Comparison of ENCODE assay signal across 16 cellular contexts in genomic region chr7:121480566-121481335, GRCh38.
A peak's percentile ranks its signal among the peaks of the same experiment; 100 is the strongest.
DNase-seq lines count a peak whose midpoint lies in the region; ATAC-seq and TF ChIP-seq lines count a peak whose summit lies in the region.
"Had no signal": no experiment of that assay in that cellular context is flagged by ENCODE, and none has a peak within 500 bp of the region (broad histone marks: within the 10 kb centered on the region; RNA-seq: fewer than 3 reads in every experiment).

No MANE protein-coding gene starts in this region.

- H3K9me3 ChIP-seq in Peyer's patch, result no peaks in the 10 kb centered on the region
- no peaks in the 10 kb centered on the region for H3K9me3 ChIP-seq in WERI-Rb-1 (ENCODE audit: severe bottlenecking)
- H3K9me3 ChIP-seq: pancreas, spleen had no signal

- DNase-seq in EH (ENCODE audit: low read depth), result peak; percentile 36
- DNase-seq in NCI-H226, result peak; percentile 10
- DNase-seq in astrocyte of the hippocampus (ENCODE audit: low read depth, low spot score), result peak; percentile 51
- DNase-seq in memory B cell (ENCODE audit: low spot score in 2 of 2), result no peak
- DNase-seq in Peyer's patch, result no peak
- DNase-seq in WERI-Rb-1, result no peak
- DNase-seq: activated CD4-positive, alpha-beta T cell treated with anti-CD3 and anti-CD28 coated beads, Interleukin-2, amount 50 U/mL, for 48 hours; aorta; NCI-H1417 treated with DMSO at 0.1 percent for 48 hours; pancreas; spleen had no signal

- no peaks in the 10 kb centered on the region for H3K27me3 ChIP-seq in Peyer's patch
- H3K27me3 ChIP-seq in WERI-Rb-1 (ENCODE audit: insufficient read depth, low read depth, severe bottlenecking), result no peaks in the 10 kb centered on the region
- H3K27me3 ChIP-seq: pancreas, spleen had no signal

- TF ChIP-seq POLR2A in Peyer's patch (IDR thresholded peaks at IDR 0.05), result no peak

- no peak overlapping the region for H3K27ac Mint-ChIP-seq in memory B cell
- H3K27ac Mint-ChIP-seq: activated T-helper 17 cell treated with anti-CD3 and anti-CD28 coated beads, Interleukin-2, amount 50 U/mL, for 72 hours had no signal

- no peaks in the 10 kb centered on the region for H3K36me3 Mint-ChIP-seq in memory B cell

- H3K4me1 Mint-ChIP-seq in memory B cell, result peaks cover 5% of the 10 kb centered on the region
- H3K4me1 Mint-ChIP-seq: activated T-helper 17 cell treated with anti-CD3 and anti-CD28 coated beads, Interleukin-2, amount 50 U/mL, for 72 hours had no signal

- no peaks in the 10 kb centered on the region for H3K4me1 ChIP-seq in Peyer's patch
- H3K4me1 ChIP-seq: pancreas had no signal

- peak overlapping the region; percentile 15 for H3K4me3 Mint-ChIP-seq in memory B cell
- H3K4me3 Mint-ChIP-seq: activated T-helper 17 cell treated with anti-CD3 and anti-CD28 coated beads, Interleukin-2, amount 50 U/mL, for 72 hours had no signal

- ATAC-seq in memory B cell (ENCODE audit: low read depth), result peak; percentile 72
- no peak for ATAC-seq in HG03025 (IDR thresholded peaks at IDR 0.05; ENCODE audit: low FRiP score, unreplicated experiment)
- no peak for ATAC-seq in HG03097 (IDR thresholded peaks at IDR 0.05; ENCODE audit: low FRiP score, unreplicated experiment)
- ATAC-seq: activated T-helper 17 cell treated with anti-CD3 and anti-CD28 coated beads, Interleukin-2, amount 50 U/mL, for 72 hours; K562; pancreas had no signal

- H3K4me3 ChIP-seq in Peyer's patch, result no peak overlapping the region
- no peak overlapping the region for H3K4me3 ChIP-seq in WERI-Rb-1 (ENCODE audit: low read depth, low read length)
- H3K4me3 ChIP-seq: K562, pancreas, spleen had no signal

- H3K36me3 ChIP-seq in Peyer's patch (no peaks in the 10 kb centered on the region), WERI-Rb-1 (no peaks in the 10 kb centered on the region)
- H3K36me3 ChIP-seq: pancreas, spleen had no signal

- no peak overlapping the region for H3K27ac ChIP-seq in Peyer's patch
- no peak overlapping the region for H3K27ac ChIP-seq in WERI-Rb-1
- H3K27ac ChIP-seq: pancreas, RWPE1, spleen had no signal

- no peak for TF ChIP-seq CTCF in Peyer's patch (IDR thresholded peaks at IDR 0.05)
- TF ChIP-seq CTCF in WERI-Rb-1 (IDR thresholded peaks at IDR 0.05; ENCODE audit: low read depth, low read length), result no peak

- no peaks in the 10 kb centered on the region for H3K9me3 Mint-ChIP-seq in memory B cell
- H3K9me3 Mint-ChIP-seq: activated T-helper 17 cell treated with anti-CD3 and anti-CD28 coated beads, Interleukin-2, amount 50 U/mL, for 72 hours had no signal

- H3K27me3 Mint-ChIP-seq in memory B cell, result no peaks in the 10 kb centered on the region
- H3K27me3 Mint-ChIP-seq: activated T-helper 17 cell treated with anti-CD3 and anti-CD28 coated beads, Interleukin-2, amount 50 U/mL, for 72 hours had no signal

Comparison
In these comparisons a context has a peak if more than half of its experiments do, and no peak if none do; other contexts are left out.
1. DNase-seq: peak in EH (single experiment), NCI-H226 (single experiment) and astrocyte of the hippocampus (single experiment); none in memory B cell (0 of 2), Peyer's patch (0 of 3) and WERI-Rb-1 (single experiment).